ENCODE assay signal across 10 cellular contexts in the genomic region with DNA sequence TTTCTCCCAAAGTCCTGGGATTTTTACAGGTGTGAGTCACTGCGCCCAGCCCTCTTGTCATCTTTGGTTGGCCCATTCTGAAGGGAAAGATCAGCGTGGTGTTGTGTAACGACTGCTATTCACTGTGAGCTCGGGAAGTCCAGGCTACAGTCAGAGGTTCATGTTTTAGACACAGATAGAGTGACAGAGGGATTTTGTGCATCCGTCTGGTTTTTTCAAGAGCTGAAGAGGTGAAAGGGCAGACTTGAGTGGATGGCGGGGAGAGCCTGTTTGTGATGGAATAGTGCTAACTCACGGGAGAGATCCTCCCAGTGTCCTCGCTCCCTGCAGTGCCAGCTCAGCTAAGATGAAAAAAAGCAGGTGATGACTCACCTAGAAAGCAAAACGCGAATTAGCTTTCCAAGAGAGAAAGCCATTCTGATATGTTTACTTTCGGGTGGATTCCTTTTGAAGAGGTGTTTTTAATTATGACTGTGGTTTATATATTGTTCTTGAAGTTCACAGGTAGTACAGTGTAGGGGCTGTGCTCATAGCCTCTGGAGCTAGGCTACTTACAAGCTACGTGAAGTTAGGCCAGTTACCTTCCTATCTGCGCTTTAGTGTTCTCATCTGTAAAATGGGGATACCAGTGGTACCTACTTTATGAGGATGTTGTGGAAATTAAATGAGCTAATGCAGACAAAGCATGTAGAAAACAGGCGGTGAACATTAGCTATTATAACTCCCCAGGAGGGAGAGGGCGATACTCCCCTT.
A peak's percentile ranks its signal among the peaks of the same experiment; 100 is the strongest.
DNase-seq lines count a peak whose midpoint lies in the region; ATAC-seq and TF ChIP-seq lines count a peak whose summit lies in the region.
"Had no signal": no experiment of that assay in that cellular context is flagged by ENCODE, and none has a peak within 500 bp of the region (broad histone marks: within the 10 kb centered on the region; RNA-seq: fewer than 3 reads in every experiment).

No MANE protein-coding gene starts in this region.

- H3K36me3 Mint-ChIP-seq in activated T-helper 2 cell treated with anti-CD3 and anti-CD28 coated beads, Interferon-gamma antibody, Interleukin-2, Interleukin-4, amounts not matched to agents 10 μg/mL and 5 μg/mL and 100 μg/mL, durations not matched to agents 14 hours and 24 hours and 36 hours (ENCODE audit: low read depth) = no peaks in the 10 kb centered on the region

- H3K23ac ChIP-seq in trophoblast cell (ENCODE audit: low read length) = no peak overlapping the region

- no peak overlapping the region for H3K4ac ChIP-seq in trophoblast cell (ENCODE audit: low read depth, low read length)

- ATAC-seq in HG03521 (IDR thresholded peaks at IDR 0.05; ENCODE audit: unreplicated experiment) = no peak
- ATAC-seq: activated CD8-positive, alpha-beta T cell treated with anti-CD3 and anti-CD28 coated beads for 36 hours had no signal

- H3K4me2 ChIP-seq in trophoblast cell (ENCODE audit: low read length) = no peak overlapping the region

- peak overlapping the region; percentile 72 for H2BK5ac ChIP-seq in trophoblast cell (ENCODE audit: low read depth, low read length, poor library complexity)

- H3K27me3 Mint-ChIP-seq in activated T-helper 2 cell treated with anti-CD3 and anti-CD28 coated beads, Interferon-gamma antibody, Interleukin-2, Interleukin-4, amounts not matched to agents 10 μg/mL and 5 μg/mL and 100 μg/mL, durations not matched to agents 14 hours and 24 hours and 36 hours (ENCODE audit: low read depth) = peaks cover 3% of the 10 kb centered on the region

- peak overlapping the region; percentile 48 for H3K14ac ChIP-seq in trophoblast cell (ENCODE audit: low read length)

- POLR2A ChIA-PET in HEK293 (lab: Yijun Ruan, JAX) = interaction anchor here (0.7 kb wide), 1 partner anchor 18 kb away, joined by 3 read pairs; no protein-coding TSS in a partner anchor

- intact Hi-C loops in activated T-helper 2 cell treated with anti-CD3 and anti-CD28 coated beads, Interferon-gamma antibody, Interleukin-2, Interleukin-4, amounts not matched to agents 10 μg/mL and 5 μg/mL and 100 μg/mL, durations not matched to agents 14 hours and 24 hours and 36 hours (cut with micrococcal nuclease) = no loop called here

- no peak overlapping the region for H3K27ac Mint-ChIP-seq in activated T-helper 2 cell treated with anti-CD3 and anti-CD28 coated beads, Interferon-gamma antibody, Interleukin-2, Interleukin-4, amounts not matched to agents 10 μg/mL and 5 μg/mL and 100 μg/mL, durations not matched to agents 14 hours and 24 hours and 36 hours
- H3K27ac Mint-ChIP-seq: activated CD8-positive, alpha-beta T cell treated with anti-CD3 and anti-CD28 coated beads for 36 hours had no signal

- no peak overlapping the region for H2AK5ac ChIP-seq in trophoblast cell (ENCODE audit: low read length)

- no peak overlapping the region for H3K4me3 ChIP-seq in HEK293 (ENCODE audit: low read depth, low read length)
- no peak overlapping the region for H3K4me3 ChIP-seq in choroid plexus epithelial cell (ENCODE audit: low read depth, low read length)
- H3K4me3 ChIP-seq in trophoblast cell (ENCODE audit: low read depth, low read length) = no peak overlapping the region

- DNase-seq in NCI-H226 (peak; percentile 88), choroid plexus epithelial cell (ENCODE audit: low read depth) (peak; percentile 80), trophoblast cell (peak; percentile 97 to 98), dermis blood vessel endothelial cell (no peak), activated gamma-delta T cell treated with Interleukin-2 at 50 U/mL for 16 hours (no peak)
- no peak for DNase-seq in activated T-helper 2 cell treated with anti-CD3 and anti-CD28 coated beads, Interferon-gamma antibody, Interleukin-2, Interleukin-4, amounts not matched to agents 10 μg/mL and 5 μg/mL and 100 μg/mL, durations not matched to agents 14 hours and 24 hours and 36 hours (ENCODE audit: low spot score)
- DNase-seq: activated CD8-positive, alpha-beta T cell treated with anti-CD3 and anti-CD28 coated beads for 36 hours; NCI-H526 had no signal

- H2BK12ac ChIP-seq in trophoblast cell (ENCODE audit: low read length) = no peak overlapping the region

- H2AFZ ChIP-seq in trophoblast cell (ENCODE audit: insufficient read depth, low read length, poor library complexity) = no peak overlapping the region

- no peak overlapping the region for H3K4me3 Mint-ChIP-seq in activated T-helper 2 cell treated with anti-CD3 and anti-CD28 coated beads, Interferon-gamma antibody, Interleukin-2, Interleukin-4, amounts not matched to agents 10 μg/mL and 5 μg/mL and 100 μg/mL, durations not matched to agents 14 hours and 24 hours and 36 hours (ENCODE audit: low read depth)
- H3K4me3 Mint-ChIP-seq: activated CD8-positive, alpha-beta T cell treated with anti-CD3 and anti-CD28 coated beads for 36 hours had no signal

- CTCF ChIA-PET in HEK293 (lab: Yijun Ruan, JAX) = interaction anchor here (0.9 kb wide), 1 partner anchor 271 kb away, joined by 3 read pairs; no protein-coding TSS in a partner anchor

- peaks cover 4% of the 10 kb centered on the region for H3K79me1 ChIP-seq in trophoblast cell (ENCODE audit: low read length)

- no peak for TF ChIP-seq CTCF in HEK293 (tag by site-specific recombination; IDR thresholded peaks at IDR 0.05)
- no peak for TF ChIP-seq CTCF in choroid plexus epithelial cell (conservative IDR thresholded peaks at IDR 0.05; ENCODE audit: low read depth, low read length)

- no peaks in the 10 kb centered on the region for H3K79me2 ChIP-seq in trophoblast cell (ENCODE audit: control insufficient read depth, insufficient read depth, low read length, poor library complexity)

- no peaks in the 10 kb centered on the region for H3K9me3 Mint-ChIP-seq in activated T-helper 2 cell treated with anti-CD3 and anti-CD28 coated beads, Interferon-gamma antibody, Interleukin-2, Interleukin-4, amounts not matched to agents 10 μg/mL and 5 μg/mL and 100 μg/mL, durations not matched to agents 14 hours and 24 hours and 36 hours
- H3K9me3 Mint-ChIP-seq: activated CD8-positive, alpha-beta T cell treated with anti-CD3 and anti-CD28 coated beads for 36 hours had no signal

- H3K4me1 ChIP-seq in HEK293 (ENCODE audit: control insufficient read depth, insufficient read depth, low read length) (no peaks in the 10 kb centered on the region), trophoblast cell (ENCODE audit: control insufficient read depth in 1 of 2, insufficient read depth in 2 of 2, low read length in 2 of 2) (peaks cover 13 to 15% of the 10 kb centered on the region in 2 experiments)

- peak overlapping the region; percentile 51 for H4K91ac ChIP-seq in trophoblast cell (ENCODE audit: low read depth, low read length)

- H3K36me3 ChIP-seq in HEK293 (ENCODE audit: control insufficient read depth in 2 of 2, insufficient read depth in 1 of 2, low read length in 2 of 2) (no peaks in the 10 kb centered on the region), trophoblast cell (ENCODE audit: control insufficient read depth in 1 of 2, insufficient read depth in 2 of 2, low read length in 2 of 2) (no peaks in the 10 kb centered on the region)

- no peaks in the 10 kb centered on the region for H3K9me3 ChIP-seq in HEK293 (ENCODE audit: control insufficient read depth, insufficient read depth, low read depth, low read length)
- H3K9me3 ChIP-seq in trophoblast cell (ENCODE audit: insufficient read depth, low read depth, low read length) = peaks cover 4% of the 10 kb centered on the region

- no peak overlapping the region for H4K12ac ChIP-seq in trophoblast cell (ENCODE audit: low read depth, low read length)

- H3K9ac ChIP-seq in trophoblast cell (ENCODE audit: low read length) = no peak overlapping the region

- H3K27ac ChIP-seq in HEK293 (ENCODE audit: extremely low read depth, low read depth, low read length) (no peak overlapping the region), trophoblast cell (ENCODE audit: low read depth, low read length) (peak overlapping the region; percentile 90)

- H3K27me3 ChIP-seq in trophoblast cell (ENCODE audit: insufficient read depth, low read length) = no peaks in the 10 kb centered on the region

- no peak overlapping the region for H4K8ac ChIP-seq in trophoblast cell (ENCODE audit: low read depth, low read length)

- H3K18ac ChIP-seq in trophoblast cell (ENCODE audit: low read length) = no peak overlapping the region

- peaks cover 2% of the 10 kb centered on the region for H3K4me1 Mint-ChIP-seq in activated T-helper 2 cell treated with anti-CD3 and anti-CD28 coated beads, Interferon-gamma antibody, Interleukin-2, Interleukin-4, amounts not matched to agents 10 μg/mL and 5 μg/mL and 100 μg/mL, durations not matched to agents 14 hours and 24 hours and 36 hours (ENCODE audit: low read depth)

- WGBS in trophoblast cell (ENCODE audit: extremely low coverage, insufficient coverage, insufficient read length) = no CpG with 5 or more reads among the region's 15 CpGs

- H2BK120ac ChIP-seq in trophoblast cell (ENCODE audit: insufficient read depth, low read length, poor library complexity) = peak overlapping the region; percentile 75

TF ChIP-seq in HEK293, 187 proteins besides CTCF, POLR2A, EP300 and RAD21 (continues in another document):
- peak; percentile 21; the same call in 1 of the 2 replicates for TF ChIP-seq ZIC2 (tag by site-specific recombination; IDR thresholded peaks at IDR 0.05)
- TF ChIP-seq, protein P1, sequence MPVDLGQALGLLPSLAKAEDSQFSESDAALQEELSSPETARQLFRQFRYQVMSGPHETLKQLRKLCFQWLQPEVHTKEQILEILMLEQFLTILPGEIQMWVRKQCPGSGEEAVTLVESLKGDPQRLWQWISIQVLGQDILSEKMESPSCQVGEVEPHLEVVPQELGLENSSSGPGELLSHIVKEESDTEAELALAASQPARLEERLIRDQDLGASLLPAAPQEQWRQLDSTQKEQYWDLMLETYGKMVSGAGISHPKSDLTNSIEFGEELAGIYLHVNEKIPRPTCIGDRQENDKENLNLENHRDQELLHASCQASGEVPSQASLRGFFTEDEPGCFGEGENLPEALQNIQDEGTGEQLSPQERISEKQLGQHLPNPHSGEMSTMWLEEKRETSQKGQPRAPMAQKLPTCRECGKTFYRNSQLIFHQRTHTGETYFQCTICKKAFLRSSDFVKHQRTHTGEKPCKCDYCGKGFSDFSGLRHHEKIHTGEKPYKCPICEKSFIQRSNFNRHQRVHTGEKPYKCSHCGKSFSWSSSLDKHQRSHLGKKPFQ (tag by site-specific recombination; IDR thresholded peaks at IDR 0.05) = no peak
- TF ChIP-seq, protein P2, sequence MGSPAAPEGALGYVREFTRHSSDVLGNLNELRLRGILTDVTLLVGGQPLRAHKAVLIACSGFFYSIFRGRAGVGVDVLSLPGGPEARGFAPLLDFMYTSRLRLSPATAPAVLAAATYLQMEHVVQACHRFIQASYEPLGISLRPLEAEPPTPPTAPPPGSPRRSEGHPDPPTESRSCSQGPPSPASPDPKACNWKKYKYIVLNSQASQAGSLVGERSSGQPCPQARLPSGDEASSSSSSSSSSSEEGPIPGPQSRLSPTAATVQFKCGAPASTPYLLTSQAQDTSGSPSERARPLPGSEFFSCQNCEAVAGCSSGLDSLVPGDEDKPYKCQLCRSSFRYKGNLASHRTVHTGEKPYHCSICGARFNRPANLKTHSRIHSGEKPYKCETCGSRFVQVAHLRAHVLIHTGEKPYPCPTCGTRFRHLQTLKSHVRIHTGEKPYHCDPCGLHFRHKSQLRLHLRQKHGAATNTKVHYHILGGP (tag by site-specific recombination; IDR thresholded peaks at IDR 0.05) = peak; percentile 96
- peak; percentile 74 for TF ChIP-seq PRDM1 (tag by site-specific recombination; IDR thresholded peaks at IDR 0.05)
- no peak for TF ChIP-seq SP3 (tag by site-specific recombination; IDR thresholded peaks at IDR 0.05)

Comparison
In these comparisons a context has a peak if more than half of its experiments do, and no peak if none do; other contexts are left out.
1. DNase-seq: peak in NCI-H226 (single experiment), choroid plexus epithelial cell (single experiment) and trophoblast cell (2 of 2); none in activated T-helper 2 cell treated with anti-CD3 and anti-CD28 coated beads, Interferon-gamma antibody, Interleukin-2, Interleukin-4, amounts not matched to agents 10 μg/mL and 5 μg/mL and 100 μg/mL, durations not matched to agents 14 hours and 24 hours and 36 hours (single experiment), dermis blood vessel endothelial cell (single experiment) and activated gamma-delta T cell treated with Interleukin-2 at 50 U/mL for 16 hours (single experiment).